27 cellular contexts compared by ENCODE assay signal in the genomic region with DNA sequence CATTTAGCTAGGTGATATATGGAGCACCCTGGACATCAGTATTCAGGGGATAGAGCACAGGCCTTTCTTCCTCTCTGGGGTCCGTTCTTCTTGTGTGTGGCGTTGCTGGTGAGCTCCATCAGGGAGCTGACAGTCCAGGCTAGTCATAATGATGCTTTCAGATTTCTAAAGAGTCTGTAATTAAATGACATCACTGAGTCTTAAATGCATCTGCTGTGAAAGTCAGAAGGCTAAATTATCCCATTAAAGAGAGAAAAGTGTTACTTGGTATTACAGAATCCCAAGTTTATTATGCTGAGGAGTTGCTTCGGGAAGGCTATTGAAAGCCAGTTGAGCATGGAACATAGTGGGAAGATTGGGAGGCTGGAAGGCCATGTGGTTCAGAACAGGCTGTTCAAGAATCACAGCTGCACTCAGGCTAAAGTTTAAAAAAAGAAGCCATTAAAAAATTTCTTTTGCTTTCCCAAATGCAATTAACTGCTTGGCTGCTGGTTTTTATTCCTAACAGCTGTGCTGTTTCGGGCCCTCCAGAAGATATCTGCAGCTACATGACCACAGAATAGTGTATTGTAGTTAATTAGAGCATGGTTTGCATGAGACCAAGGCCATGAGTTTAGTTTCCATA.
DNase-seq lines count a peak whose midpoint lies in the region; ATAC-seq and TF ChIP-seq lines count a peak whose summit lies in the region.
"Had no signal": no experiment of that assay in that cellular context is flagged by ENCODE, and none has a peak within 500 bp of the region (broad histone marks: within the 10 kb centered on the region; RNA-seq: fewer than 3 reads in every experiment).

No MANE protein-coding gene starts in this region.

- H3K4me1 Mint-ChIP-seq in WTC11: no peaks in the 10 kb centered on the region; the same call in 1 of the 2 replicates
- H3K4me1 Mint-ChIP-seq: activated B cell treated with CpG ODN at 0.5 μM for 24 hours; activated CD4-positive, alpha-beta T cell treated with anti-CD3 and anti-CD28 coated beads, Interleukin-2, amount 10 ng/mL, durations not matched to agents 7 days and 5 days; activated naive CD8-positive, alpha-beta T cell treated with anti-CD3 and anti-CD28 coated beads, Interleukin-2, amount 10 ng/mL, durations not matched to agents 7 days and 5 days had no signal

- no peaks in the 10 kb centered on the region for H3K36me3 ChIP-seq in BE2C
- H3K36me3 ChIP-seq: colonic mucosa, gastroesophageal sphincter, right lobe of liver, SJSA1, thoracic aorta had no signal

- H3K27me3 Mint-ChIP-seq in WTC11 (ENCODE audit: low read depth): no peaks in the 10 kb centered on the region
- H3K27me3 Mint-ChIP-seq: activated B cell treated with CpG ODN at 0.5 μM for 24 hours; activated CD4-positive, alpha-beta T cell treated with anti-CD3 and anti-CD28 coated beads, Interleukin-2, amount 10 ng/mL, durations not matched to agents 7 days and 5 days; activated naive CD8-positive, alpha-beta T cell treated with anti-CD3 and anti-CD28 coated beads, Interleukin-2, amount 10 ng/mL, durations not matched to agents 7 days and 5 days; memory B cell; progenitor cell of endocrine pancreas; stimulated activated naive CD8-positive, alpha-beta T cell treated with anti-CD3 and anti-CD28 coated beads, Interleukin-15, Interleukin-2, amounts not matched to agents 100 ng/mL and 50 ng/mL, for 24 hours had no signal

- CTCF ChIA-PET in WTC11 (lab: Charles Lee): no interaction called here

- no peak overlapping the region for H3K27ac Mint-ChIP-seq in WTC11
- H3K27ac Mint-ChIP-seq: activated B cell treated with CpG ODN at 0.5 μM for 24 hours; activated CD4-positive, alpha-beta T cell treated with anti-CD3 and anti-CD28 coated beads, Interleukin-2, amount 10 ng/mL, durations not matched to agents 7 days and 5 days; activated naive CD8-positive, alpha-beta T cell treated with anti-CD3 and anti-CD28 coated beads, Interleukin-2, amount 10 ng/mL, durations not matched to agents 7 days and 5 days; memory B cell; progenitor cell of endocrine pancreas; stimulated activated naive CD8-positive, alpha-beta T cell treated with anti-CD3 and anti-CD28 coated beads, Interleukin-15, Interleukin-2, amounts not matched to agents 100 ng/mL and 50 ng/mL, for 24 hours had no signal

- peaks cover 9% of the 10 kb centered on the region for H3K9me3 Mint-ChIP-seq in WTC11
- H3K9me3 Mint-ChIP-seq: activated T-cell treated with anti-CD3 and anti-CD28 coated beads, Interleukin-2, amount 50 U/mL, for 4 hours; memory B cell; stimulated activated naive CD8-positive, alpha-beta T cell treated with anti-CD3 and anti-CD28 coated beads, Interleukin-15, Interleukin-2, amounts not matched to agents 100 ng/mL and 50 ng/mL, for 24 hours had no signal

- DNase-seq in DMS 273 (lab: John Stamatoyannopoulos, UW; ENCODE audit: unreplicated experiment) (peak; percentile 22), DMS 273 treated with DMSO at 0.1 percent for 48 hours (lab: John Stamatoyannopoulos, UW) (no peak), BE2C (peak; percentile 64), NCI-H2227 (lab: John Stamatoyannopoulos, UW; ENCODE audit: unreplicated experiment) (peak; percentile 83), inferior parietal cortex (ENCODE audit: extremely low spot score) (peak; percentile 22), WTC11 (ENCODE audit: low spot score) (no peak), DMS153 (lab: John Stamatoyannopoulos, UW) (no peak)
- DNase-seq: activated B cell treated with CpG ODN at 0.5 μM for 24 hours; activated CD4-positive, alpha-beta T cell treated with anti-CD3 and anti-CD28 coated beads, Interleukin-2, amount 10 ng/mL, durations not matched to agents 7 days and 5 days; activated gamma-delta T cell treated with Interleukin-2 at 50 U/mL for 16 hours; activated naive CD8-positive, alpha-beta T cell treated with anti-CD3 and anti-CD28 coated beads, Interleukin-2, amount 10 ng/mL, durations not matched to agents 7 days and 5 days; activated T-cell treated with anti-CD3 and anti-CD28 coated beads, Interleukin-2, amount 50 U/mL, for 4 hours; aorta; Calu3; colonic mucosa; effector CD4-positive, alpha-beta T cell; left colon; right lobe of liver; stimulated activated CD8-positive, alpha-beta memory T cell treated with anti-CD3 and anti-CD28 coated beads, Interleukin-4, amount 100 ng/mL, for 48 hours had no signal

- ATAC-seq in WTC11: no peak
- no peak for ATAC-seq in HG03469 (IDR thresholded peaks at IDR 0.05; ENCODE audit: unreplicated experiment)
- ATAC-seq: activated T-cell treated with anti-CD3 and anti-CD28 coated beads, Interleukin-2, amount 50 U/mL, for 4 hours; gastroesophageal sphincter; K562; left colon; right lobe of liver had no signal

- H3K9me3 ChIP-seq in BE2C: no peaks in the 10 kb centered on the region
- H3K9me3 ChIP-seq: colonic mucosa, gastroesophageal sphincter, right lobe of liver, SJSA1, thoracic aorta had no signal

- TF ChIP-seq CTCF in BE2C (IDR thresholded peaks at IDR 0.05; ENCODE audit: low read depth, low read length): no peak
- TF ChIP-seq CTCF in WTC11 (IDR thresholded peaks at IDR 0.05): no peak

- no peaks in the 10 kb centered on the region for H3K27me3 ChIP-seq in BE2C
- H3K27me3 ChIP-seq: colonic mucosa, gastroesophageal sphincter, right lobe of liver, SJSA1 had no signal

- H3K36me3 Mint-ChIP-seq in WTC11: peaks cover 3% of the 10 kb centered on the region

- no peak overlapping the region for H3K4me3 ChIP-seq in BE2C (ENCODE audit: low read depth, low read length)
- H3K4me3 ChIP-seq: colonic mucosa, gastroesophageal sphincter, K562, right lobe of liver, SJSA1, thoracic aorta had no signal

- H3K4me1 ChIP-seq in BE2C: peaks cover 49% of the 10 kb centered on the region
- H3K4me1 ChIP-seq: colonic mucosa, gastroesophageal sphincter, right lobe of liver, SJSA1 had no signal

- POLR2A ChIA-PET in WTC11 (lab: Charles Lee): no interaction called here

- no peak overlapping the region for H3K4me3 Mint-ChIP-seq in WTC11
- H3K4me3 Mint-ChIP-seq: activated B cell treated with CpG ODN at 0.5 μM for 24 hours; activated CD4-positive, alpha-beta T cell treated with anti-CD3 and anti-CD28 coated beads, Interleukin-2, amount 10 ng/mL, durations not matched to agents 7 days and 5 days; activated naive CD8-positive, alpha-beta T cell treated with anti-CD3 and anti-CD28 coated beads, Interleukin-2, amount 10 ng/mL, durations not matched to agents 7 days and 5 days; activated T-cell treated with anti-CD3 and anti-CD28 coated beads, Interleukin-2, amount 50 U/mL, for 4 hours; memory B cell; stimulated activated naive CD8-positive, alpha-beta T cell treated with anti-CD3 and anti-CD28 coated beads, Interleukin-15, Interleukin-2, amounts not matched to agents 100 ng/mL and 50 ng/mL, for 24 hours had no signal

TF ChIP-seq in WTC11, 78 proteins besides CTCF, POLR2A, EP300 and RAD21 (continues in another document):
- TF ChIP-seq RORB (CRISPR knock-in tag; IDR thresholded peaks at IDR 0.05) (no peak), HMGA2 (CRISPR knock-in tag; IDR thresholded peaks at IDR 0.05) (no peak), FOXP1 (CRISPR knock-in tag; IDR thresholded peaks at IDR 0.05; ENCODE audit: borderline replicate concordance) (no peak), TCF7 (CRISPR knock-in tag; IDR thresholded peaks at IDR 0.05; ENCODE audit: low read depth) (no peak), TEAD4 (CRISPR knock-in tag; IDR thresholded peaks at IDR 0.05) (no peak), NR2C2 (CRISPR knock-in tag; IDR thresholded peaks at IDR 0.05) (no peak)
- TF ChIP-seq, protein P1, sequence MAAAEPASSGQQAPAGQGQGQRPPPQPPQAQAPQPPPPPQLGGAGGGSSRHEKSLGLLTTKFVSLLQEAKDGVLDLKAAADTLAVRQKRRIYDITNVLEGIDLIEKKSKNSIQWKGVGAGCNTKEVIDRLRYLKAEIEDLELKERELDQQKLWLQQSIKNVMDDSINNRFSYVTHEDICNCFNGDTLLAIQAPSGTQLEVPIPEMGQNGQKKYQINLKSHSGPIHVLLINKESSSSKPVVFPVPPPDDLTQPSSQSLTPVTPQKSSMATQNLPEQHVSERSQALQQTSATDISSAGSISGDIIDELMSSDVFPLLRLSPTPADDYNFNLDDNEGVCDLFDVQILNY (CRISPR knock-in tag; IDR thresholded peaks at IDR 0.05): no peak
- TF ChIP-seq, protein P2, sequence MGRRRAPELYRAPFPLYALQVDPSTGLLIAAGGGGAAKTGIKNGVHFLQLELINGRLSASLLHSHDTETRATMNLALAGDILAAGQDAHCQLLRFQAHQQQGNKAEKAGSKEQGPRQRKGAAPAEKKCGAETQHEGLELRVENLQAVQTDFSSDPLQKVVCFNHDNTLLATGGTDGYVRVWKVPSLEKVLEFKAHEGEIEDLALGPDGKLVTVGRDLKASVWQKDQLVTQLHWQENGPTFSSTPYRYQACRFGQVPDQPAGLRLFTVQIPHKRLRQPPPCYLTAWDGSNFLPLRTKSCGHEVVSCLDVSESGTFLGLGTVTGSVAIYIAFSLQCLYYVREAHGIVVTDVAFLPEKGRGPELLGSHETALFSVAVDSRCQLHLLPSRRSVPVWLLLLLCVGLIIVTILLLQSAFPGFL (CRISPR knock-in tag; IDR thresholded peaks at IDR 0.05; ENCODE audit: borderline replicate concordance): no peak
- TF ChIP-seq, protein P3, sequence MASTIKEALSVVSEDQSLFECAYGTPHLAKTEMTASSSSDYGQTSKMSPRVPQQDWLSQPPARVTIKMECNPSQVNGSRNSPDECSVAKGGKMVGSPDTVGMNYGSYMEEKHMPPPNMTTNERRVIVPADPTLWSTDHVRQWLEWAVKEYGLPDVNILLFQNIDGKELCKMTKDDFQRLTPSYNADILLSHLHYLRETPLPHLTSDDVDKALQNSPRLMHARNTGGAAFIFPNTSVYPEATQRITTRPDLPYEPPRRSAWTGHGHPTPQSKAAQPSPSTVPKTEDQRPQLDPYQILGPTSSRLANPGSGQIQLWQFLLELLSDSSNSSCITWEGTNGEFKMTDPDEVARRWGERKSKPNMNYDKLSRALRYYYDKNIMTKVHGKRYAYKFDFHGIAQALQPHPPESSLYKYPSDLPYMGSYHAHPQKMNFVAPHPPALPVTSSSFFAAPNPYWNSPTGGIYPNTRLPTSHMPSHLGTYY (CRISPR knock-in tag; IDR thresholded peaks at IDR 0.05): no peak
- TF ChIP-seq, protein P4, sequence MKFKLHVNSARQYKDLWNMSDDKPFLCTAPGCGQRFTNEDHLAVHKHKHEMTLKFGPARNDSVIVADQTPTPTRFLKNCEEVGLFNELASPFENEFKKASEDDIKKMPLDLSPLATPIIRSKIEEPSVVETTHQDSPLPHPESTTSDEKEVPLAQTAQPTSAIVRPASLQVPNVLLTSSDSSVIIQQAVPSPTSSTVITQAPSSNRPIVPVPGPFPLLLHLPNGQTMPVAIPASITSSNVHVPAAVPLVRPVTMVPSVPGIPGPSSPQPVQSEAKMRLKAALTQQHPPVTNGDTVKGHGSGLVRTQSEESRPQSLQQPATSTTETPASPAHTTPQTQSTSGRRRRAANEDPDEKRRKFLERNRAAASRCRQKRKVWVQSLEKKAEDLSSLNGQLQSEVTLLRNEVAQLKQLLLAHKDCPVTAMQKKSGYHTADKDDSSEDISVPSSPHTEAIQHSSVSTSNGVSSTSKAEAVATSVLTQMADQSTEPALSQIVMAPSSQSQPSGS (CRISPR knock-in tag; IDR thresholded peaks at IDR 0.05; ENCODE audit: borderline replicate concordance, low read depth): no peak

Comparison
In these comparisons a context has a peak if more than half of its experiments do, and no peak if none do; other contexts are left out.
1. DNase-seq: peak in DMS 273 (single experiment), BE2C (single experiment), NCI-H2227 (single experiment) and inferior parietal cortex (single experiment); none in DMS 273 treated with DMSO at 0.1 percent for 48 hours (single experiment), WTC11 (single experiment) and DMS153 (single experiment).